ENCODE assay signal across 8 cellular contexts in the genomic region with DNA sequence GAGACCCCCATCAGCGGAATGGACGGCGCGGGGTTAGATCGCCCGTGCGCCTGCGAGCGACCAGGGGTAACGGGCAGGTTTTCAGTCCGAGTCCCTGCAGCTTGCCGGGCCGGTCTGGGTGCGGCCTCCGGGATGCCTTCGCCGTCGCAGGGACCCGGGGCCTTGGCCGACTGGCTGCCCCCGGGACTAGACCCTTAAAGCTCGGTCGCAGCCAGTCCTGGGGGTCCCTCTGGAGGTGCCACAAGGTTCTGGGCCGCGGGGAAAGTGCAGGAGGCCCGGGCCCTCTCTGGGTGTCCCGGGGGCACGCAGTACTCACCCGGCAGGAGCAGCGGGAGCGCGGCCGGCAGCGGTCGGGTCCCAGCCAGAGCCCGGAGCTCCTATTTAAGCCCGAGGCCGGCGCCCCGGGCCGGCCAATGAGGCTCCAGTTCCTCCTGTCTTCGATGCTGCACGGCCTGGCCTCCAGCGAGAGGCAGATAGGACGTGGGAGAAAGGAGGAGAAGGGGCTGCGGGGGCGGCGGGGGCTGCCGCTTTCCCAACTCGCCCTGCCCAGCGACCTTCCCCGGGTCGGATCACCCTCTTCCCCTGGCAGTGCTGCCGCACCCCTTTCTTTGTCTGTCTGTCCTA. TPM values are rescaled to one million over a fixed set of nuclear protein-coding genes. Genes with fewer than 3 reads are reported as not detected.
DNase-seq lines count a peak whose midpoint lies in the region; ATAC-seq and TF ChIP-seq lines count a peak whose summit lies in the region.

A gene (minus strand): TSS at position 356 of the 624 bp plus-strand sequence.

- no peak for ATAC-seq in GM18868 (IDR thresholded peaks at IDR 0.05; ENCODE audit: unreplicated experiment)

- WGBS in liver: 4% methylated on average over 54 of the region's 54 CpGs

- H3K27ac ChIP-seq in liver (ENCODE audit: low read depth in 1 of 2, low read length in 2 of 2) (peak within 1 kb of the TSS; percentile 98 to 99), subcutaneous abdominal adipose tissue (ENCODE audit: low read depth, low read length) (peak within 1 kb of the TSS; percentile 62)

- H3K4me1 ChIP-seq in liver (ENCODE audit: control insufficient read depth in 4 of 4, insufficient read depth in 4 of 4, low read length in 3 of 4) (peaks cover 17 to 69% (median 30%) of the 10 kb centered on the region in 4 donors), subcutaneous abdominal adipose tissue (ENCODE audit: control insufficient read depth in 5 of 5, insufficient read depth in 5 of 5, low read length in 5 of 5) (peaks cover 4 to 73% (median 60%) of the 10 kb centered on the region in 5 donors)

- H3K9me3 ChIP-seq in liver (ENCODE audit: control insufficient read depth in 4 of 4, low read length in 3 of 4) (no peaks in the 10 kb centered on the region), subcutaneous abdominal adipose tissue (ENCODE audit: control insufficient read depth in 5 of 5, low read length in 5 of 5) (no peaks in the 10 kb centered on the region)

- H3K27me3 ChIP-seq in liver (ENCODE audit: control insufficient read depth in 4 of 4, insufficient read depth in 4 of 4, low read length in 3 of 4) (no peaks in the 10 kb centered on the region), subcutaneous abdominal adipose tissue (ENCODE audit: control insufficient read depth in 5 of 5, insufficient read depth in 4 of 5, low read length in 5 of 5) (peaks cover 0 to 36% (median 23%) of the 10 kb centered on the region in 5 donors)

- H3K4me3 ChIP-seq in liver (ENCODE audit: low read depth in 1 of 3, low read length in 3 of 3) (peak within 1 kb of the TSS; percentile 68 to 76 (median 75)), subcutaneous abdominal adipose tissue (ENCODE audit: low read depth in 1 of 5, low read length in 5 of 5) (peak within 1 kb of the TSS in 4 of 5 donors; percentile 48 to 62 (median 54))

- no peak for TF ChIP-seq CTCF in liver (IDR thresholded peaks at IDR 0.05; ENCODE audit: low read depth, low read length, missing input control)

- TF ChIP-seq RAD21 in liver (IDR thresholded peaks at IDR 0.05): no peak

- peak; percentile 4 for DNase-seq in NCI-H748 (lab: John Stamatoyannopoulos, UW; ENCODE audit: unreplicated experiment)
- no peak for DNase-seq in NCI-H748 treated with DMSO at 0.1 percent for 48 hours (lab: John Stamatoyannopoulos, UW)
- DNase-seq in cerebellum (ENCODE audit: low spot score): peak; percentile 55
- DNase-seq in dermis blood vessel endothelial cell: no peak
- DNase-seq in NCI-H1930 (lab: John Stamatoyannopoulos, UW): no peak

- H3K36me3 ChIP-seq in liver (ENCODE audit: control insufficient read depth in 4 of 4, insufficient read depth in 3 of 4, low read depth in 1 of 4, low read length in 3 of 4) (peaks cover 1 to 6% (median 6%) of the 10 kb centered on the region in 4 donors), subcutaneous abdominal adipose tissue (ENCODE audit: control insufficient read depth in 5 of 5, insufficient read depth in 5 of 5, low read length in 5 of 5) (peaks cover 0 to 11% (median 5%) of the 10 kb centered on the region in 5 donors)

- peak within 1 kb of the TSS; percentile 47 to 80 for H3K9ac ChIP-seq in liver (ENCODE audit: low read depth in 1 of 2, low read length in 2 of 2)
- H3K9ac ChIP-seq in subcutaneous abdominal adipose tissue (ENCODE audit: low read length in 5 of 5): peak within 1 kb of the TSS in 1 of 5 donors; percentile 19

TF ChIP-seq in liver, 16 proteins besides CTCF, POLR2A, EP300 and RAD21:
- TF ChIP-seq RXRA (IDR thresholded peaks at IDR 0.05) (no peak), HNF4G (IDR thresholded peaks at IDR 0.05) (no peak), FOXA2 (IDR thresholded peaks at IDR 0.05) (no peak), EGR1 (IDR thresholded peaks at IDR 0.05; ENCODE audit: low read depth in 2 of 2) (peak; percentile 56 to 89), NR2F2 (IDR thresholded peaks at IDR 0.05) (no peak), YY1 (IDR thresholded peaks at IDR 0.05) (no peak)

RNA-seq across cellular contexts. Expression of the gene that starts here (rescaled TPM):
- total RNA-seq in cerebellum: 21.9 TPM
- total RNA-seq in liver: 10 to 100 TPM; 35.7 to 80.3 TPM
- polyA plus RNA-seq in liver: 10 to 100 TPM; 64.5 to 80.2 TPM
- total RNA-seq in dermis blood vessel endothelial cell: 0.65 and 1.5 TPM in 2 replicates

Comparison
In these comparisons a context has a peak if more than half of its experiments do, and no peak if none do; other contexts are left out.
1. DNase-seq: peak in NCI-H748 (single experiment) and cerebellum (single experiment); none in NCI-H748 treated with DMSO at 0.1 percent for 48 hours (single experiment), dermis blood vessel endothelial cell (single experiment) and NCI-H1930 (0 of 2).